8 cellular contexts compared by ENCODE assay signal in the genomic region with DNA sequence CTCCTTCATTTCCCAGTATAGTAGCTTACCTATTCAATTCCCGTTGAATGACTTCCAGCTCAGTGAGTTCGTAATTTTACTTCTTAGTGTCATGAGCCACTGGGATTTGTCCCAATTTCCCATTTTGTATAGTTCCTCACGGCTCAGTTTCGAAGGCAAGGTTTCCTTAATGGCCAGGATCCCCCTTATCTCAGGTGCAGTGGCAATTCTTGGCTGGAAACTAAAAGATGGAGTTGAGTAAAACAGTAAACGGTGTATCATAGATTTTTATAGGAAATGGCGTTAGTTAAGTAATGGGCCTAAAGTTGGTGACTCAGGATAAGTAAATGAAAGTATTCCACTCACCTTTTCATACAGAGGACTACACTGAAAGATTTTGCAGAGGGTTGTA. TPM values are rescaled to one million over a fixed set of nuclear protein-coding genes. Genes with fewer than 3 reads are reported as not detected.
A peak's percentile ranks its signal among the peaks of the same experiment; 100 is the strongest.
DNase-seq lines count a peak whose midpoint lies in the region; ATAC-seq, FAIRE-seq and TF ChIP-seq lines count a peak whose summit lies in the region.

No MANE protein-coding gene starts in this region.

- peaks cover 37% of the 10 kb centered on the region for H3K4me1 Mint-ChIP-seq in T-helper 17 cell

- no peaks in the 10 kb centered on the region for H3K27me3 Mint-ChIP-seq in T-helper 17 cell

- peak overlapping the region; percentile 91 for H3K4me3 Mint-ChIP-seq in T-helper 17 cell

- no peak for DNase-seq in GM19239 (ENCODE audit: insufficient read length, low spot score)
- no peak for DNase-seq in T-helper 17 cell
- no peak for DNase-seq in fibroblast of villous mesenchyme (ENCODE audit: low read depth)
- no peak for DNase-seq in skeletal muscle cell (ENCODE audit: low read depth)
- DNase-seq in epidermal melanocyte (ENCODE audit: insufficient read length, low spot score) = no peak
- no peak for DNase-seq in NCI-H2029 treated with DMSO at 0.1 percent for 48 hours (lab: John Stamatoyannopoulos, UW)
- no peak for DNase-seq in posterior cingulate gyrus
- DNase-seq in activated gamma-delta T cell (lab: John Stamatoyannopoulos, UW) = no peak

- intact Hi-C loops in posterior cingulate gyrus (cut with DNase I) = loop anchor here (1.0 kb wide), 1 partner anchor 9 kb away; a partner anchor contains a TSS

- H3K9me3 ChIP-seq in T-helper 17 cell (ENCODE audit: control insufficient read depth, low read length, poor library complexity, severe bottlenecking) = no peaks in the 10 kb centered on the region

- ATAC-seq in T-helper 17 cell = no peak

- H3K4me3 ChIP-seq in fibroblast of villous mesenchyme (ENCODE audit: low read depth, low read length) (peak overlapping the region; percentile 93), skeletal muscle cell (ENCODE audit: low read depth, low read length) (peak overlapping the region; percentile 86)

- H3K36me3 Mint-ChIP-seq in T-helper 17 cell (ENCODE audit: low read depth) = no peaks in the 10 kb centered on the region

- peak; percentile 18 for FAIRE-seq in GM19239 (lab: Jason Lieb, UNC)

- no peak for TF ChIP-seq CTCF in fibroblast of villous mesenchyme (IDR thresholded peaks at IDR 0.05; ENCODE audit: insufficient read depth, low read depth, low read length)

- H3K27ac Mint-ChIP-seq in T-helper 17 cell = peak overlapping the region; percentile 93

RNA-seq across cellular contexts. Expression of a gene that starts 0.5 kb away (rescaled TPM):
- total RNA-seq in T-helper 17 cell (1 to 10 TPM; 3.2 to 4.4 TPM), fibroblast of villous mesenchyme (6.5 and 8.1 TPM in 2 replicates)

RNA-seq across cellular contexts. Expression of a gene that starts 9.5 kb away (rescaled TPM):
- total RNA-seq in T-helper 17 cell (1,000 to 10,000 TPM; 1,671 to 1,728 TPM), fibroblast of villous mesenchyme (453 and 600 TPM in 2 replicates)
